8 cellular contexts compared by ENCODE assay signal in the genomic region with DNA sequence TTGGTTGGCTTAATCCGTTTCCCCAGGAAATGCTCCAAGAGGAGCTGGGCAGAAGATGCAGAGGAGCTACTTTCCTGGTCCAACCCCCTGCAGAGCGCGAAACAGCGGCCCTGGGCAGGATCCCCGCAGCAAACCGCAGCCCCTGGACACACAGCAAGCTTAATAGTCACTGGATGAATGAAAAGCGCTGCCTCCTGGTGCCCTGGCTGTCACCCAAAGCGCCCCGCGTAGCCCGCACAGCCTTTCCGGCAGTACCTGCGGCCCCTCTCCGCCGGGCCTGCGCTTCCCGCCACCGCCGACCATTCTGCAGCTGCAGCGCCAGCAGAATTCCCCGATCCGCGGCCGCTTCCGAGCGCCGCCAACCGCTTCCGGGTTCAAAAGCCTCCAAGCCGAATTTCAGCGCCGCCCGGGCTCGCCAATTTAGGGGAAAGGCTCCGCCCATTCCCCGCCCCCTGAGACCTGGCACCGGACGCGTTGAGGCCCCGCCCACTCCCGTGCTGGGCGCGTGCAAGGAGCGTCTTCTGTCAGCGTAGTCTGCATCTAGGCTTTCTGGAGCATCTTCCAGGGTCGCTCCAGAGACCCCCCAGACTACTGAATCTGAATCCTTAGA. TPM values are rescaled to one million over a fixed set of nuclear protein-coding genes. Genes with fewer than 3 reads are reported as not detected.
DNase-seq lines count a peak whose midpoint lies in the region; ATAC-seq lines count a peak whose summit lies in the region.

A gene (minus strand): TSS at position 370 of the 610 bp plus-strand sequence. CDS start 67 bp downstream, at position 303.

- DNase-seq in AG08395 (ENCODE audit: low spot score) (peak; percentile 95), NCI-H226 (peak; percentile 80), immature natural killer cell (peak; percentile 90)
- peak; percentile 84 to 93 (median 85) for DNase-seq in activated CD4-positive, CD25-positive, alpha-beta regulatory T cell (lab: John Stamatoyannopoulos, UW)
- peak; percentile 89 for DNase-seq in central memory CD4-positive, alpha-beta T cell
- DNase-seq in stimulated activated CD4-positive, alpha-beta T cell treated with anti-CD3 and anti-CD28 coated beads, Interleukin-12 subunit alpha, Interleukin-12 subunit beta, amount 100 ng/mL, for 24 hours (ENCODE audit: low read depth in 2 of 2), result peak; percentile 90 to 96

- ATAC-seq in GM18909 (IDR thresholded peaks at IDR 0.05; ENCODE audit: poor library complexity, unreplicated experiment), result peak; percentile 94
- ATAC-seq in HG03175 (IDR thresholded peaks at IDR 0.05; ENCODE audit: unreplicated experiment), result peak; percentile 95

- peak within 1 kb of the TSS; percentile 90 to 93 (median 91) for H3K4me3 Mint-ChIP-seq in immature natural killer cell

- H3K4me1 Mint-ChIP-seq in immature natural killer cell, result peaks cover 25 to 40% of the 10 kb centered on the region in 2 donors

- H3K36me3 Mint-ChIP-seq in immature natural killer cell, result peaks cover 0 to under 1% (median 0%) of the 10 kb centered on the region in 3 donors

- H3K27me3 Mint-ChIP-seq in immature natural killer cell (ENCODE audit: low read depth in 3 of 3), result peaks cover 0 to 3% (median 3%) of the 10 kb centered on the region in 3 donors

- no peaks in the 10 kb centered on the region for H3K9me3 Mint-ChIP-seq in immature natural killer cell

- H3K27ac Mint-ChIP-seq in immature natural killer cell, result peak within 1 kb of the TSS; percentile 53 to 75 (median 71)

RNA-seq across cellular contexts. Expression of the gene that starts here (rescaled TPM):
- 10 to 100 TPM; 36.7 to 46.0 (median 43.0) TPM for polyA plus RNA-seq in immature natural killer cell

Comparison
In these comparisons a context has a peak if more than half of its experiments do, and no peak if none do; other contexts are left out.
1. Peak in every context shown above with its lines: DNase-seq and ATAC-seq.